In genomic region chr6:52984247-52984646, GRCh38 we compare ENCODE assay signal across 8 cellular contexts. TPM values are rescaled to one million over a fixed set of nuclear protein-coding genes. Genes with fewer than 3 reads are reported as not detected.
DNase-seq lines count a peak whose midpoint lies in the region; ATAC-seq, FAIRE-seq and TF ChIP-seq lines count a peak whose summit lies in the region.

No MANE protein-coding gene starts in this region.

- ATAC-seq in GM18520 (IDR thresholded peaks at IDR 0.05; ENCODE audit: unreplicated experiment) (peak; percentile 64), HG02678 (IDR thresholded peaks at IDR 0.05; ENCODE audit: unreplicated experiment) (peak; percentile 87), mucosa of descending colon (peak; percentile 46), HepG2 (no peak)

- no peak overlapping the region for H3K9ac ChIP-seq in HepG2 (ENCODE audit: insufficient read depth, low read depth, low read length)

- H3K4me3 ChIP-seq in mucosa of descending colon (no peak overlapping the region), HepG2 (replicated peaks in 1 of 3; ENCODE audit: insufficient read depth in 1 of 3, low read depth in 2 of 3, low read length in 3 of 3) (no peak overlapping the region), thyroid gland (replicated peaks in 1 of 3) (no peak overlapping the region)

- TF ChIP-seq POLR2A in HepG2 (IDR thresholded peaks at IDR 0.05; ENCODE audit: insufficient read depth in 1 of 2, low read depth in 2 of 2, low read length in 2 of 2): no peak
- no peak for TF ChIP-seq POLR2A in thyroid gland (IDR thresholded peaks at IDR 0.05)

- H2AFZ ChIP-seq in HepG2 (ENCODE audit: low read length): no peak overlapping the region

- POLR2A ChIA-PET in HepG2 (lab: Yijun Ruan, JAX): no interaction called here

- H3K9me3 ChIP-seq in mucosa of descending colon (no peaks in the 10 kb centered on the region), HepG2 (ENCODE audit: low read length) (no peaks in the 10 kb centered on the region), thyroid gland (no peaks in the 10 kb centered on the region)

- 95% methylated on average over 3 of the region's 3 CpGs for WGBS in HepG2 (ENCODE audit: low lambda C conversion rate)
- WGBS in thyroid gland, 2 donors: 88 to 95% methylated on average over 3 of the region's 3 CpGs

- DNase-seq in OCI-M1 (lab: John Stamatoyannopoulos, UW) (peak; percentile 73), mucosa of descending colon (peak in 1 of 3 donors; percentile 13), NCI-H748 (lab: John Stamatoyannopoulos, UW; ENCODE audit: unreplicated experiment) (no peak), HepG2 (ENCODE audit: low spot score) (no peak), thyroid gland (no peak)
- no peak for DNase-seq in activated CD4-positive, CD25-positive, alpha-beta regulatory T cell treated with anti-CD3 and anti-CD28 coated beads, Interleukin-2, amount 50 U/mL, for 72 hours

- no peak for TF ChIP-seq CTCF in mucosa of descending colon (IDR thresholded peaks at IDR 0.05)
- no peak for TF ChIP-seq CTCF in HepG2 (CRISPR knock-in tag; IDR thresholded peaks at IDR 0.05)
- no peak for TF ChIP-seq CTCF in thyroid gland (IDR thresholded peaks at IDR 0.05)

- H3K27me3 ChIP-seq in HepG2 (ENCODE audit: control insufficient read depth in 1 of 2, insufficient read depth in 2 of 2, low read length in 2 of 2): no peaks in the 10 kb centered on the region
- no peaks in the 10 kb centered on the region for H3K27me3 ChIP-seq in thyroid gland

- H3K79me2 ChIP-seq in HepG2 (ENCODE audit: insufficient read depth, low read length): no peaks in the 10 kb centered on the region

- H4K20me1 ChIP-seq in HepG2 (ENCODE audit: insufficient read depth, low read length): no peaks in the 10 kb centered on the region

- no peak overlapping the region for H3K4me2 ChIP-seq in HepG2 (ENCODE audit: low read depth, low read length)

- BruUV-seq in HepG2 (replicated peaks; lab: Mats Ljungman, UMichigan): no TSS peak

- no peak for FAIRE-seq in HepG2 (lab: Jason Lieb, UNC)

- H3K36me3 ChIP-seq in mucosa of descending colon (ENCODE audit: low read depth) (no peaks in the 10 kb centered on the region), HepG2 (replicated peaks in 1 of 2; ENCODE audit: control insufficient read depth in 1 of 2, insufficient read depth in 2 of 2, low read length in 2 of 2) (peaks cover 6 to 30% of the 10 kb centered on the region in 2 experiments), thyroid gland (peaks cover 7 to 8% of the 10 kb centered on the region in 2 donors)

- TF ChIP-seq RAD21 in HepG2 (CRISPR knock-in tag; IDR thresholded peaks at IDR 0.05): no peak

- no peak overlapping the region for H3K27ac ChIP-seq in HepG2 (ENCODE audit: extremely low read length, insufficient read depth, low read length)
- no peak overlapping the region for H3K27ac ChIP-seq in thyroid gland

- no peak for TF ChIP-seq EP300 in HepG2 (IDR thresholded peaks at IDR 0.05; ENCODE audit: low read depth in 2 of 2, low read length in 2 of 2)
- no peak for TF ChIP-seq EP300 in HepG2 (CRISPR knock-in tag; IDR thresholded peaks at IDR 0.05; ENCODE audit: borderline replicate concordance)

- CTCF ChIA-PET in HepG2 (lab: Yijun Ruan, JAX; ENCODE audit: low intra/inter-chr PET ratio, low total read pairs): no interaction called here

- H3K4me1 ChIP-seq in mucosa of descending colon (ENCODE audit: low read depth) (no peaks in the 10 kb centered on the region), HepG2 (ENCODE audit: insufficient read depth, low read length) (no peaks in the 10 kb centered on the region), thyroid gland (no peaks in the 10 kb centered on the region)

- in situ Hi-C loops in HepG2 (cut with HindIII; ENCODE audit: extremely low pct_ligation_motif_present, low pct_unique_long_range_greater_than_20kb): no loop called here

- intact Hi-C loops in mucosa of descending colon (cut with DNase I, micrococcal nuclease) (no loop called here), HepG2 (cut with micrococcal nuclease; ENCODE audit: unreplicated experiment) (no loop called here), thyroid gland (cut with DNase I) (loop anchor here (10.0 kb wide), 1 partner anchor 99 kb away; no protein-coding TSS in a partner anchor)

TF ChIP-seq in HepG2, 621 proteins besides CTCF, POLR2A, EP300 and RAD21 (continues in another document):
- TF ChIP-seq ZNF616 (CRISPR knock-in tag; IDR thresholded peaks at IDR 0.05; ENCODE audit: low read depth): no peak
- no peak for TF ChIP-seq MXD4 (CRISPR knock-in tag; IDR thresholded peaks at IDR 0.05)
- no peak for TF ChIP-seq PHF21A (CRISPR knock-in tag; IDR thresholded peaks at IDR 0.05)
- TF ChIP-seq ZBTB20 (CRISPR knock-in tag; IDR thresholded peaks at IDR 0.05; ENCODE audit: borderline replicate concordance, low read depth): no peak
- no peak for TF ChIP-seq ZMYM3 (CRISPR knock-in tag; IDR thresholded peaks at IDR 0.05)
- TF ChIP-seq MIER2 (CRISPR knock-in tag; IDR thresholded peaks at IDR 0.05): no peak
- no peak for TF ChIP-seq IRF9 (CRISPR knock-in tag; IDR thresholded peaks at IDR 0.05; ENCODE audit: borderline replicate concordance)
- no peak for TF ChIP-seq ZNF576 (CRISPR knock-in tag; IDR thresholded peaks at IDR 0.05)
- no peak for TF ChIP-seq TRAFD1 (CRISPR knock-in tag; IDR thresholded peaks at IDR 0.05; ENCODE audit: borderline replicate concordance)
- TF ChIP-seq ZNF350 (CRISPR knock-in tag; IDR thresholded peaks at IDR 0.05; ENCODE audit: borderline replicate concordance, low read depth): no peak
- no peak for TF ChIP-seq ZNF713 (CRISPR knock-in tag; IDR thresholded peaks at IDR 0.05)

RNA-seq across cellular contexts. Expression of gene GSTA4, which starts 10.8 kb away (rescaled TPM):
- total RNA-seq in mucosa of descending colon (10 to 100 TPM in 2 of 3 donors, 1 to 10 TPM in 1; 8.3 to 15.5 (median 14.7) TPM), HepG2 (2016; rRNA removed; fragmentation: Illumina TruSeq; extraction: Trizol) (53.6 and 70.3 TPM in 2 replicates), thyroid gland (10 to 100 TPM; 20.9 to 24.7 (median 24.6) TPM)
- 9.4 and 12.3 TPM in 2 replicates for total RNA-seq in HepG2 (2016; cell fraction: cytosol; rRNA removed; fragmentation: Illumina TruSeq; extraction: Trizol; ENCODE audit: low read depth)
- total RNA-seq in HepG2 (2016; cell fraction: insoluble cytoplasmic fraction; rRNA removed; fragmentation: Illumina TruSeq; extraction: Trizol): 52.2 and 73.2 TPM in 2 replicates
- 19.9 and 21.3 TPM in 2 replicates for total RNA-seq in HepG2 (2016; cell fraction: membrane; rRNA removed; fragmentation: Illumina TruSeq; extraction: Trizol)
- total RNA-seq in HepG2 (2016; cell fraction: nucleus; rRNA removed; fragmentation: Illumina TruSeq; extraction: Trizol): 30.5 and 33.7 TPM in 2 replicates
- polyA plus RNA-seq in HepG2 (2011; rRNA removed): 25.9 and 34.1 TPM in 2 replicates
- polyA plus RNA-seq in HepG2 (2011; cell fraction: cytosol; rRNA removed): 11.9 and 18.2 TPM in 2 replicates
- polyA plus RNA-seq in HepG2 (2011; cell fraction: nucleus; rRNA removed): 23.0 and 31.9 TPM in 2 replicates
- polyA plus RNA-seq in HepG2 (2012): 21.2 and 30.4 TPM in 2 replicates
- 9.0 and 11.2 TPM in 2 replicates for polyA plus RNA-seq in HepG2 (2016; cell fraction: cytosol; fragmentation: Illumina TruSeq; extraction: Trizol; ENCODE audit: low read depth)
- polyA plus RNA-seq in HepG2 (2016; cell fraction: insoluble cytoplasmic fraction; fragmentation: Illumina TruSeq; extraction: Trizol; ENCODE audit: low read depth): 78.1 and 82.8 TPM in 2 replicates
- 16.5 and 17.2 TPM in 2 replicates for polyA plus RNA-seq in HepG2 (2016; cell fraction: membrane; fragmentation: Illumina TruSeq; extraction: Trizol; ENCODE audit: low read depth)
- 59.6 and 59.7 TPM in 2 replicates for polyA plus RNA-seq in HepG2 (2016; cell fraction: nucleus; fragmentation: Illumina TruSeq; extraction: Trizol; ENCODE audit: insufficient read depth, low read depth)
- 0.33 and 3.9 TPM in 2 replicates for polyA minus RNA-seq in HepG2 (2011; rRNA and poly(A)+ RNA removed; ENCODE audit: low replicate concordance)
- 5.7 and 7.4 TPM in 2 replicates for polyA minus RNA-seq in HepG2 (2011; cell fraction: cytosol; rRNA and poly(A)+ RNA removed)
- polyA minus RNA-seq in HepG2 (2011; cell fraction: nucleus; rRNA and poly(A)+ RNA removed): 8.8 and 12.4 TPM in 2 replicates
